ENCODE assay signal across 8 cellular contexts in genomic region chr11:62727833-62728721, GRCh38.
DNase-seq lines count a peak whose midpoint lies in the region; ATAC-seq and FAIRE-seq lines count a peak whose summit lies in the region.

A gene with protein sequence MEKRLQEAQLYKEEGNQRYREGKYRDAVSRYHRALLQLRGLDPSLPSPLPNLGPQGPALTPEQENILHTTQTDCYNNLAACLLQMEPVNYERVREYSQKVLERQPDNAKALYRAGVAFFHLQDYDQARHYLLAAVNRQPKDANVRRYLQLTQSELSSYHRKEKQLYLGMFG (plus strand): TSS chr11:62728486. CDS start chr11:62728849, 363 bp downstream.

- peak within 1 kb of the TSS; percentile 96 for H3K27ac Mint-ChIP-seq in central memory CD8-positive, alpha-beta T cell (ENCODE audit: low read depth)

- H3K27me3 Mint-ChIP-seq in central memory CD8-positive, alpha-beta T cell = no peaks in the 10 kb centered on the region

- peaks cover 43% of the 10 kb centered on the region for H3K4me1 Mint-ChIP-seq in central memory CD8-positive, alpha-beta T cell

- peak; percentile 90 for DNase-seq in AG08396 (ENCODE audit: low spot score)
- peak; percentile 99 for DNase-seq in NCI-H446 (lab: John Stamatoyannopoulos, UW)
- DNase-seq in activated CD4-positive, CD25-positive, alpha-beta regulatory T cell treated with anti-CD3 and anti-CD28 coated beads, Interleukin-2, amount 50 U/mL, for 16 hours (ENCODE audit: low read depth, low spot score) = peak; percentile 77
- peak; percentile 58 to 88 for DNase-seq in central memory CD8-positive, alpha-beta T cell (ENCODE audit: low spot score in 2 of 2)
- DNase-seq in stimulated activated CD4-positive, alpha-beta T cell treated with anti-CD3 and anti-CD28 coated beads, Interleukin-12 subunit alpha, Interleukin-12 subunit beta, amount 100 ng/mL, for 4 hours = peak; percentile 78

- H3K4me3 Mint-ChIP-seq in central memory CD8-positive, alpha-beta T cell = peak within 1 kb of the TSS; percentile 97

- peak; percentile 72 for FAIRE-seq in islet of Langerhans (lab: Jason Lieb, UNC)

- H3K9me3 Mint-ChIP-seq in central memory CD8-positive, alpha-beta T cell = no peaks in the 10 kb centered on the region

- ATAC-seq in GM19025 (IDR thresholded peaks at IDR 0.05; ENCODE audit: low read depth, unreplicated experiment) = peak; percentile 43
- peak; percentile 47 for ATAC-seq in HG03342 (IDR thresholded peaks at IDR 0.05; ENCODE audit: unreplicated experiment)
- ATAC-seq in central memory CD8-positive, alpha-beta T cell (replicated peaks; ENCODE audit: extremely low read depth, poor library complexity, severe bottlenecking) = peak; percentile 67

- H3K36me3 Mint-ChIP-seq in central memory CD8-positive, alpha-beta T cell (ENCODE audit: insufficient read depth) = peaks cover 59% of the 10 kb centered on the region

Comparison
In these comparisons a context has a peak if more than half of its experiments do, and no peak if none do; other contexts are left out.
1. Peak in every context shown above with its lines: DNase-seq and ATAC-seq.